29 cellular contexts compared by ENCODE assay signal in the genomic region with DNA sequence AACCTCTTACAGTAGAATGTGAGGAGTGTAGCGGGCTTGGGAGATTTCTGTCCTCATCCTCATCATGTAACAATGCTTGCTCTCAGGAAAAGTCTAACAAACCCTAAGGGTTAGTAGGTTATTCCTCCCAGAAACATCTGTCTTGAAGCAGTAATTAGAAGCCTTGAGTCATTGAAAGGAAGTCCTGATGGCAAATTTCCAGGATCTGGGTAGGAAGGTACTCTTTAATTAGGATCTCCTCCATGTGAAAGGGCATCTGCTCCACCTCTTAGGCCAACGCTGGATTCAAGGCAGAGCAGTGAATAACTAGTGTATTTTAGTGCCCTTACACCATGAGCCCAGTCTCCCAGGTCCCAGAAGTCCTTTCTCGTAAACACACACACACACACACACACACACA.
DNase-seq lines count a peak whose midpoint lies in the region; ATAC-seq, FAIRE-seq and TF ChIP-seq lines count a peak whose summit lies in the region.
"Had no signal": no experiment of that assay in that cellular context is flagged by ENCODE, and none has a peak within 500 bp of the region (broad histone marks: within the 10 kb centered on the region; RNA-seq: fewer than 3 reads in every experiment).

No MANE protein-coding gene starts in this region.

- CTCF ChIA-PET in HEK293T (lab: Yijun Ruan, JAX), result interaction anchor here (0.7 kb wide), 1 partner anchor 18 kb away, joined by 3 read pairs; no protein-coding TSS in a partner anchor

- no peak for FAIRE-seq in bronchial epithelial cell (lab: Jason Lieb, UNC)
- FAIRE-seq: A204.1, GM12891 had no signal

- H3K4me1 ChIP-seq in Peyer's patch, result no peaks in the 10 kb centered on the region
- H3K4me1 ChIP-seq: BLaER1, SJCRH30 had no signal

- peak; percentile 26 for DNase-seq in DMS 273 treated with DMSO at 0.1 percent for 48 hours (lab: John Stamatoyannopoulos, UW)
- peak; percentile 14 for DNase-seq in HFF-Myc (ENCODE audit: extremely low read depth, low read depth)
- peak; percentile 75 for DNase-seq in NCI-H69 (lab: John Stamatoyannopoulos, UW)
- DNase-seq in bronchial epithelial cell (ENCODE audit: low read depth), result peak; percentile 31
- no peak for DNase-seq in Peyer's patch
- DNase-seq in HEK293T (ENCODE audit: extremely low spot score), result no peak
- no peak for DNase-seq in UCSD-AML1 (lab: John Stamatoyannopoulos, UW; ENCODE audit: unreplicated experiment)
- DNase-seq: CD4-positive, CD25-positive, alpha-beta regulatory T cell; DMS53; EL; GDM1; GOT3; MV-4-11; NCI-H1105; NCI-H1436 treated with DMSO at 0.1 percent for 48 hours; NCI-H1930; NCI-H2107; NCI-H446 treated with DMSO at 0.1 percent for 48 hours; NCI-H526; SJCRH30; T-helper 17 cell had no signal

- H3K4me3 ChIP-seq in HFF-Myc (replicated peaks; ENCODE audit: low read depth, low read length) (no peak overlapping the region), bronchial epithelial cell (ENCODE audit: low read depth, low read length) (no peak overlapping the region), Peyer's patch (no peak overlapping the region)
- H3K4me3 ChIP-seq: BLaER1, SJCRH30 had no signal

- H3K9me3 ChIP-seq in Peyer's patch, result no peaks in the 10 kb centered on the region
- H3K9me3 ChIP-seq: BLaER1, SJCRH30 had no signal

- TF ChIP-seq POLR2A in Peyer's patch (IDR thresholded peaks at IDR 0.05), result no peak

- H3K36me3 ChIP-seq in bronchial epithelial cell (ENCODE audit: control insufficient read depth, insufficient read depth, low read length) (no peaks in the 10 kb centered on the region), Peyer's patch (no peaks in the 10 kb centered on the region)
- H3K36me3 ChIP-seq: BLaER1, SJCRH30 had no signal

- TF ChIP-seq CTCF in HFF-Myc (IDR thresholded peaks at IDR 0.05; ENCODE audit: low read depth, low read length, missing control alignments) (no peak), bronchial epithelial cell (IDR thresholded peaks at IDR 0.05; ENCODE audit: insufficient read depth, low read length, severe bottlenecking) (no peak), Peyer's patch (IDR thresholded peaks at IDR 0.05) (no peak)

- H3K27ac ChIP-seq in Peyer's patch, result no peak overlapping the region
- H3K27ac ChIP-seq: BLaER1, KMS-11, SJCRH30 had no signal

- H3K27me3 ChIP-seq in bronchial epithelial cell (ENCODE audit: control insufficient read depth, insufficient read depth, low read length) (no peaks in the 10 kb centered on the region), Peyer's patch (no peaks in the 10 kb centered on the region)
- H3K27me3 ChIP-seq: BLaER1, SJCRH30 had no signal

- ATAC-seq in HG02678 (IDR thresholded peaks at IDR 0.05; ENCODE audit: unreplicated experiment), result no peak
- ATAC-seq: HCT116, Right ventricle myocardium inferior, SK-N-SH treated with all-trans-retinoic acid at 6 μM for 48 hours, T-helper 17 cell had no signal

- POLR2A ChIA-PET in HEK293T (lab: Yijun Ruan, JAX), result no interaction called here

TF ChIP-seq in HEK293T, 16 proteins besides CTCF, POLR2A, EP300 and RAD21:
- TF ChIP-seq LEF1 (IDR thresholded peaks at IDR 0.05; ENCODE audit: borderline replicate concordance) (no peak), FOXA1 (IDR thresholded peaks at IDR 0.05) (no peak), ELF4 (IDR thresholded peaks at IDR 0.05) (no peak), SUZ12 (IDR thresholded peaks at IDR 0.05) (no peak), BHLHE40 (IDR thresholded peaks at IDR 0.05; ENCODE audit: borderline replicate concordance) (no peak), NFRKB (IDR thresholded peaks at IDR 0.05) (no peak)
TF ChIP-seq in HEK293T: peak in this region for 0.

Comparison
In these comparisons a context has a peak if more than half of its experiments do, and no peak if none do; other contexts are left out.
1. DNase-seq: peak in DMS 273 treated with DMSO at 0.1 percent for 48 hours (single experiment), HFF-Myc (single experiment), NCI-H69 (single experiment) and bronchial epithelial cell (single experiment); none in Peyer's patch (0 of 3), HEK293T (single experiment) and UCSD-AML1 (single experiment).